ENCODE assay signal across 9 cellular contexts in genomic region chr14:91366749-91367148, GRCh38. TPM values are rescaled to one million over a fixed set of nuclear protein-coding genes. Genes with fewer than 3 reads are reported as not detected.
DNase-seq lines count a peak whose midpoint lies in the region; ATAC-seq and TF ChIP-seq lines count a peak whose summit lies in the region.
"Had no signal": no experiment of that assay in that cellular context is flagged by ENCODE, and none has a peak within 500 bp of the region (broad histone marks: within the 10 kb centered on the region; RNA-seq: fewer than 3 reads in every experiment).

No MANE protein-coding gene starts in this region.

- H3K36me3 Mint-ChIP-seq in stimulated activated naive CD8-positive, alpha-beta T cell treated with anti-CD3 and anti-CD28 coated beads, Interleukin-15, Interleukin-2, amounts not matched to agents 100 ng/mL and 50 ng/mL, for 24 hours (ENCODE audit: low read depth): peaks cover 3% of the 10 kb centered on the region
- H3K36me3 Mint-ChIP-seq in activated CD4-positive, alpha-beta memory T cell treated with anti-CD3 and anti-CD28 coated beads, Interleukin-2, amount 10 ng/mL, durations not matched to agents 7 days and 5 days (ENCODE audit: low read depth): peaks cover 32% of the 10 kb centered on the region
- no peaks in the 10 kb centered on the region for H3K36me3 Mint-ChIP-seq in immature natural killer cell

- H3K27ac Mint-ChIP-seq in stimulated activated naive CD8-positive, alpha-beta T cell treated with anti-CD3 and anti-CD28 coated beads, Interleukin-15, Interleukin-2, amounts not matched to agents 100 ng/mL and 50 ng/mL, for 24 hours: peak overlapping the region; percentile 92
- H3K27ac Mint-ChIP-seq in activated CD4-positive, alpha-beta memory T cell treated with anti-CD3 and anti-CD28 coated beads, Interleukin-2, amount 10 ng/mL, durations not matched to agents 7 days and 5 days: peak overlapping the region; percentile 73
- H3K27ac Mint-ChIP-seq in immature natural killer cell: peak overlapping the region; percentile 95 to 99 (median 98)

- POLR2A ChIA-PET in activated CD4-positive, alpha-beta memory T cell treated with anti-CD3 and anti-CD28 coated beads, Interleukin-2, amount 10 ng/mL, durations not matched to agents 7 days and 5 days (lab: Charles Lee): interaction anchor here (0.8 to 5.1 kb wide), 9 partner anchors 8 to 49 kb away, joined by 3 to 15 read pairs (median 3); no protein-coding TSS in a partner anchor

- no peaks in the 10 kb centered on the region for H3K9me3 ChIP-seq in upper lobe of right lung

- no peaks in the 10 kb centered on the region for H3K36me3 ChIP-seq in upper lobe of right lung

- H3K27me3 ChIP-seq in upper lobe of right lung: no peaks in the 10 kb centered on the region

- no peak for TF ChIP-seq CTCF in upper lobe of right lung (IDR thresholded peaks at IDR 0.05)

- peak overlapping the region; percentile 75 for H3K4me3 Mint-ChIP-seq in stimulated activated naive CD8-positive, alpha-beta T cell treated with anti-CD3 and anti-CD28 coated beads, Interleukin-15, Interleukin-2, amounts not matched to agents 100 ng/mL and 50 ng/mL, for 24 hours
- peak overlapping the region; percentile 38 for H3K4me3 Mint-ChIP-seq in activated CD4-positive, alpha-beta memory T cell treated with anti-CD3 and anti-CD28 coated beads, Interleukin-2, amount 10 ng/mL, durations not matched to agents 7 days and 5 days
- peak overlapping the region; percentile 75 to 90 (median 80) for H3K4me3 Mint-ChIP-seq in immature natural killer cell

- peaks cover 73% of the 10 kb centered on the region for H3K4me1 ChIP-seq in upper lobe of right lung

- H3K9me3 Mint-ChIP-seq in stimulated activated naive CD8-positive, alpha-beta T cell treated with anti-CD3 and anti-CD28 coated beads, Interleukin-15, Interleukin-2, amounts not matched to agents 100 ng/mL and 50 ng/mL, for 24 hours: no peaks in the 10 kb centered on the region
- H3K9me3 Mint-ChIP-seq in activated CD4-positive, alpha-beta memory T cell treated with anti-CD3 and anti-CD28 coated beads, Interleukin-2, amount 10 ng/mL, durations not matched to agents 7 days and 5 days: no peaks in the 10 kb centered on the region
- H3K9me3 Mint-ChIP-seq in immature natural killer cell: no peaks in the 10 kb centered on the region

- intact Hi-C loops in upper lobe of right lung (cut with DNase I): no loop called here

- DNase-seq in stimulated activated naive CD8-positive, alpha-beta T cell treated with anti-CD3 and anti-CD28 coated beads, Interleukin-15, Interleukin-2, amounts not matched to agents 100 U/mL and 50 U/mL, for 24 hours: no peak
- no peak for DNase-seq in activated CD4-positive, alpha-beta memory T cell treated with anti-CD3 and anti-CD28 coated beads, Interleukin-2, amount 10 ng/mL, durations not matched to agents 7 days and 5 days
- no peak for DNase-seq in immature natural killer cell
- no peak for DNase-seq in upper lobe of right lung

- H3K4me1 Mint-ChIP-seq in stimulated activated naive CD8-positive, alpha-beta T cell treated with anti-CD3 and anti-CD28 coated beads, Interleukin-15, Interleukin-2, amounts not matched to agents 100 ng/mL and 50 ng/mL, for 24 hours (ENCODE audit: low read depth): peaks cover 97% of the 10 kb centered on the region
- peaks cover 85% of the 10 kb centered on the region for H3K4me1 Mint-ChIP-seq in activated CD4-positive, alpha-beta memory T cell treated with anti-CD3 and anti-CD28 coated beads, Interleukin-2, amount 10 ng/mL, durations not matched to agents 7 days and 5 days
- peaks cover 95 to 98% of the 10 kb centered on the region in 2 donors for H3K4me1 Mint-ChIP-seq in immature natural killer cell

- H3K27me3 Mint-ChIP-seq in stimulated activated naive CD8-positive, alpha-beta T cell treated with anti-CD3 and anti-CD28 coated beads, Interleukin-15, Interleukin-2, amounts not matched to agents 100 ng/mL and 50 ng/mL, for 24 hours: no peaks in the 10 kb centered on the region
- H3K27me3 Mint-ChIP-seq in activated CD4-positive, alpha-beta memory T cell treated with anti-CD3 and anti-CD28 coated beads, Interleukin-2, amount 10 ng/mL, durations not matched to agents 7 days and 5 days: no peaks in the 10 kb centered on the region
- peaks cover 0 to 12% (median 5%) of the 10 kb centered on the region in 3 donors for H3K27me3 Mint-ChIP-seq in immature natural killer cell (ENCODE audit: low read depth in 3 of 3)

- CTCF ChIA-PET in activated CD4-positive, alpha-beta memory T cell treated with anti-CD3 and anti-CD28 coated beads, Interleukin-2, amount 10 ng/mL, durations not matched to agents 7 days and 5 days (lab: Charles Lee): interaction anchor here (0.6 to 1.4 kb wide), 3 partner anchors 11 to 49 kb away, joined by 4 to 5 read pairs (median 5); no protein-coding TSS in a partner anchor

- H3K4me3 ChIP-seq in upper lobe of right lung: no peak overlapping the region

- no peak for ATAC-seq in stimulated activated naive CD8-positive, alpha-beta T cell treated with anti-CD3 and anti-CD28 coated beads, Interleukin-15, Interleukin-2, amounts not matched to agents 100 U/mL and 50 U/mL, for 24 hours
- ATAC-seq in upper lobe of right lung (no peak), HG03521 (IDR thresholded peaks at IDR 0.05; ENCODE audit: unreplicated experiment) (no peak), GM21367 (IDR thresholded peaks at IDR 0.05; ENCODE audit: unreplicated experiment) (no peak), GM21717 (IDR thresholded peaks at IDR 0.05; ENCODE audit: unreplicated experiment) (no peak)

- peak overlapping the region; percentile 78 for H3K27ac ChIP-seq in upper lobe of right lung

RNA-seq across cellular contexts. Expression of gene CCDC88C, which starts 50.9 kb away (rescaled TPM):
- total RNA-seq in activated CD4-positive, alpha-beta memory T cell treated with anti-CD3 and anti-CD28 coated beads, Interleukin-2, amount 10 ng/mL, durations not matched to agents 7 days and 5 days: 100 to 1,000 TPM; 168 to 175 TPM
- 10 to 100 TPM; 19.5 to 58.2 (median 21.2) TPM for polyA plus RNA-seq in immature natural killer cell
- 34.1 TPM for total RNA-seq in upper lobe of right lung
- polyA plus RNA-seq: BJ had no signal
